In the genomic region with DNA sequence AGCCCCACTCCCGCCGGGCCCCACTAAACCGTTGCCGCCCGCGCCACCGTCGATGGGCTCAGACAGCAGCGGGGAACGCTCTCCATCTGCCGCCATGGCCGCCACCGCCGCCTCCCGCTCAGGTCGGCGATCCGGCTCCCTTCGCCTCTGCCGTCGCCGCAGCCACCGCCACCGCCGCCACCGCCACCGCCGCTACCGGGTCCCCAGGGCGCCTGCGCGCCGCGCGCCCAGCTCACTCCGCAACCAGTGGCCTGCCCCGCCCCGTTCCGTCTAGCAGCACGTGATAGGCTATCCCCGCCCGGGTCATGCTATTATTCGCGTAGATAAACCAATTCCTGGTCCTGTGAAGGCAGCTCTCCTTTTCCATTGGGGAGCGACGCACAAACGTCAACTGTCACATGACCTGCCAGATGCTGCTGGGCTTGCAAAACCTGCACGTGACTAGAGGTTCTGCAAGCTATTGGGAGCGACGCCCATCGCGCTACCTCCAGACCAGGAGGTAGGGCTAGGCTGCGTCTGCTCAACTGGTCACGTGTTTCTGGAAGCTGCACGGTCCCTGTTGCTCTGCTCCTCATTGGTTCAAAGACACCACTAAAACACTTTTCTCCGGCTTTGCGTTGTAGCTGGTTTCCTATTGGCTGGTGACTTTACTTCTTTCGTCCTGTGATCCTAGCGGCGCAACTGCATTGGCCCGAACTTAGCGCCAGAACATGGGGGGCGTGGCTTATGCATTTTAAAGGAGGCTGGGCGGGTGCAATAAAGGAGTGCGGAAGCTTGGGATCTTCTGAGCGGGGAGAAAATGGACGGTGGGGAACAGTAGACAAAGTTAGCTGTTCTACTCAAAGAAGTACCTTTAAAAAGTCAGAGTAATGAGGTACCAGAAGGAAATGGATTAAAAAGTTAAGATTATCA, we compare ENCODE assay signal across 8 cellular contexts. TPM values are rescaled to one million over a fixed set of nuclear protein-coding genes. Genes with fewer than 3 reads are reported as not detected.
DNase-seq lines count a peak whose midpoint lies in the region; ATAC-seq and TF ChIP-seq lines count a peak whose summit lies in the region.

Gene PIP4P1 (minus strand): TSS at position 205 of the 912 bp plus-strand sequence. CDS start 109 bp downstream, at position 96.

- CTCF ChIA-PET in SK-N-SH (lab: Yijun Ruan, JAX), result interaction anchor here (0.5 to 1.5 kb wide), 4 partner anchors 45 to 643 kb away, joined by 3 read pairs; no protein-coding TSS in a partner anchor

- DNase-seq in GM04504 (ENCODE audit: low read depth), result peak; percentile 100
- DNase-seq in NCI-H1048 (lab: John Stamatoyannopoulos, UW), result peak; percentile 96
- peak; percentile 92 for DNase-seq in SK-N-SH
- DNase-seq in activated naive CD4-positive, alpha-beta T cell treated with anti-CD3 and anti-CD28 coated beads, Interleukin-2, amount 50 U/mL, for 16 hours, result peak; percentile 98
- peak; percentile 79 to 100 (median 99) for DNase-seq in substantia nigra (lab: John Stamatoyannopoulos, UW)

- peak within 1 kb of the TSS; percentile 81 to 92 for H3K4me3 ChIP-seq in SK-N-SH (ENCODE audit: low read depth in 2 of 2, low read length in 1 of 2)
- H3K4me3 ChIP-seq in gastroesophageal sphincter, result peak within 1 kb of the TSS; percentile 68 to 73
- H3K4me3 ChIP-seq in neutrophil (ENCODE audit: low read depth in 1 of 2, low read length in 1 of 2), result peak within 1 kb of the TSS; percentile 69 to 80

- under 1% methylated on average over 26 of the region's 67 CpGs for WGBS in SK-N-SH (ENCODE audit: low lambda C conversion rate)
- 0% methylated on average over 3 to 13 of the region's 67 CpGs for WGBS in gastroesophageal sphincter (ENCODE audit: low coverage in 1 of 2), 2 donors

- TF ChIP-seq POLR2A in gastroesophageal sphincter (IDR thresholded peaks at IDR 0.05), result peak; percentile 91 to 94

- H3K9me3 ChIP-seq in SK-N-SH, result no peaks in the 10 kb centered on the region
- no peaks in the 10 kb centered on the region for H3K9me3 ChIP-seq in gastroesophageal sphincter
- no peaks in the 10 kb centered on the region for H3K9me3 ChIP-seq in neutrophil

- H2AFZ ChIP-seq in SK-N-SH (ENCODE audit: low read depth), result peak within 1 kb of the TSS; percentile 86

- peak within 1 kb of the TSS; percentile 90 for H3K4me2 ChIP-seq in SK-N-SH

- peaks cover 33% of the 10 kb centered on the region for H3K79me2 ChIP-seq in SK-N-SH (ENCODE audit: insufficient read depth)

- TF ChIP-seq CTCF in SK-N-SH (IDR thresholded peaks at IDR 0.05) (no peak), gastroesophageal sphincter (IDR thresholded peaks at IDR 0.05) (peak in 2 of 4 experiments; percentile 10), neutrophil (IDR thresholded peaks at IDR 0.05) (peak; percentile 18)

- peak within 1 kb of the TSS; percentile 85 for H3K9ac ChIP-seq in SK-N-SH

- no peaks in the 10 kb centered on the region for H3K9me2 ChIP-seq in SK-N-SH

- no peak for TF ChIP-seq RAD21 in SK-N-SH (IDR thresholded peaks at IDR 0.05; ENCODE audit: low read length)

- H3F3A ChIP-seq in SK-N-SH (replicated peaks; ENCODE audit: insufficient read depth), result peaks cover 13% of the 10 kb centered on the region

- TF ChIP-seq EP300 in SK-N-SH (IDR thresholded peaks at IDR 0.05; ENCODE audit: borderline replicate concordance in 1 of 2, low read depth in 1 of 2, low read length in 1 of 2), result peak in 1 of 2 experiments; percentile 41; a peak in 1 of 4 replicates
- TF ChIP-seq EP300 in gastroesophageal sphincter (IDR thresholded peaks at IDR 0.05), result no peak

- H3K4me1 ChIP-seq in SK-N-SH (ENCODE audit: control insufficient read depth in 1 of 2, insufficient read depth in 2 of 2, low read depth in 1 of 2, low read length in 1 of 2) (peaks cover 9 to 19% of the 10 kb centered on the region in 2 experiments; a peak in 3 of 4 replicates), gastroesophageal sphincter (peaks cover 0 to 43% (median 14%) of the 10 kb centered on the region in 3 donors), neutrophil (ENCODE audit: control insufficient read depth in 1 of 2, insufficient read depth in 1 of 2, low read depth in 1 of 2, low read length in 1 of 2) (peaks cover 48 to 54% of the 10 kb centered on the region in 2 experiments)

- H3K27ac ChIP-seq in SK-N-SH (ENCODE audit: low read depth in 2 of 2, low read length in 1 of 2), result peak within 1 kb of the TSS; percentile 67 to 82
- peak within 1 kb of the TSS; percentile 82 to 98 (median 92) for H3K27ac ChIP-seq in gastroesophageal sphincter
- peak within 1 kb of the TSS; percentile 88 for H3K27ac ChIP-seq in neutrophil
- H3K27ac ChIP-seq in substantia nigra (ENCODE audit: low read depth, low read length, poor library complexity, severe bottlenecking), result peak within 1 kb of the TSS; percentile 89

- ATAC-seq in HG02571 (IDR thresholded peaks at IDR 0.05; ENCODE audit: unreplicated experiment), result peak; percentile 92
- ATAC-seq in gastroesophageal sphincter, result peak; percentile 98

- H3K27me3 ChIP-seq in SK-N-SH (ENCODE audit: insufficient read depth) (no peaks in the 10 kb centered on the region; the same call in 1 of the 2 replicates), gastroesophageal sphincter (no peaks in the 10 kb centered on the region), neutrophil (no peaks in the 10 kb centered on the region)

- POLR2A ChIA-PET in SK-N-SH (lab: Yijun Ruan, JAX), result interaction anchor here (1.1 to 1.7 kb wide), 3 partner anchors 9 to 118 kb away, joined by 4 to 14 read pairs (median 10); partner anchors contain the start of genes PARP2, PNP and TEP1

- H3K36me3 ChIP-seq in SK-N-SH (replicated peaks in 1 of 2; ENCODE audit: control insufficient read depth in 1 of 2, insufficient read depth in 2 of 2, low read length in 1 of 2) (peaks cover 35 to 36% of the 10 kb centered on the region in 2 experiments), gastroesophageal sphincter (peaks cover 2 to 35% of the 10 kb centered on the region in 2 donors), neutrophil (peaks cover 33% of the 10 kb centered on the region)

- H4K20me1 ChIP-seq in SK-N-SH (ENCODE audit: insufficient read depth), result no peaks in the 10 kb centered on the region

TF ChIP-seq in SK-N-SH, 30 proteins besides CTCF, POLR2A, EP300 and RAD21 (continues in another document):
- peak; percentile 70 for TF ChIP-seq IRF3 (IDR thresholded peaks at IDR 0.05; ENCODE audit: low read depth, low read length)
- peak; percentile 56; the same call in 1 of the 2 replicates for TF ChIP-seq TAF1 (IDR thresholded peaks at IDR 0.05; ENCODE audit: borderline replicate concordance, low read depth, low read length)
- no peak for TF ChIP-seq ZBTB33 (IDR thresholded peaks at IDR 0.05; ENCODE audit: borderline replicate concordance, low read depth)
- TF ChIP-seq POLR2AphosphoS5 (IDR thresholded peaks at IDR 0.05; ENCODE audit: low read depth, low read length), result peak; percentile 81
- peak; percentile 86 for TF ChIP-seq RFX5 (IDR thresholded peaks at IDR 0.05; ENCODE audit: low read length)
- peak; percentile 80 for TF ChIP-seq NRF1 (IDR thresholded peaks at IDR 0.05; ENCODE audit: low read depth, low read length)
- no peak for TF ChIP-seq MEF2A (IDR thresholded peaks at IDR 0.05; ENCODE audit: borderline replicate concordance, low read depth)
- TF ChIP-seq TEAD4 (IDR thresholded peaks at IDR 0.05; ENCODE audit: borderline replicate concordance, insufficient read depth), result no peak
- no peak for TF ChIP-seq EZH2phosphoT487 (IDR thresholded peaks at IDR 0.05; ENCODE audit: borderline replicate concordance, low read depth)
- no peak for TF ChIP-seq GABPA (IDR thresholded peaks at IDR 0.05; ENCODE audit: low read depth)

RNA-seq across cellular contexts. Expression of gene PIP4P1, which starts in this region (rescaled TPM):
- 30.7 and 38.9 TPM in 2 replicates for polyA plus RNA-seq in SK-N-SH (2012; rRNA removed)
- 19.5 and 25.1 TPM in 2 replicates for polyA plus RNA-seq in SK-N-SH (2012; cell fraction: cytosol; rRNA removed)
- polyA plus RNA-seq in SK-N-SH (2012; cell fraction: nucleus; rRNA removed), result 71.7 and 88.9 TPM in 2 replicates
- total RNA-seq in gastroesophageal sphincter, result 10 to 100 TPM; 12.2 to 23.2 (median 20.1) TPM

Comparison
In these comparisons a context has a peak if more than half of its experiments do, and no peak if none do; other contexts are left out.
1. Peak in every context shown above with its lines: DNase-seq, ATAC-seq, H3K4me3 ChIP-seq and H3K27ac ChIP-seq.